8 cellular contexts compared by ENCODE assay signal in genomic region chr19:55546822-55547614, GRCh38. TPM values are rescaled to one million over a fixed set of nuclear protein-coding genes. Genes with fewer than 3 reads are reported as not detected.
DNase-seq lines count a peak whose midpoint lies in the region; ATAC-seq and TF ChIP-seq lines count a peak whose summit lies in the region.

No MANE protein-coding gene starts in this region.

- no peaks in the 10 kb centered on the region for H3K27me3 ChIP-seq in colonic mucosa

- H3K36me3 Mint-ChIP-seq in T-helper 2 cell treated with Interferon-gamma antibody and Interleukin-4, amounts not matched to agents 5 μg/mL and 100 μg/mL, for 36 hours (ENCODE audit: low read depth) = no peaks in the 10 kb centered on the region
- no peaks in the 10 kb centered on the region for H3K36me3 Mint-ChIP-seq in natural killer cell

- peaks cover 40% of the 10 kb centered on the region for H3K27me3 Mint-ChIP-seq in stimulated activated naive CD8-positive, alpha-beta T cell treated with anti-CD3 and anti-CD28 coated beads, Interleukin-15, amount 100 ng/mL, for 72 hours
- H3K27me3 Mint-ChIP-seq in T-helper 2 cell treated with Interferon-gamma antibody and Interleukin-4, amounts not matched to agents 5 μg/mL and 100 μg/mL, for 36 hours (ENCODE audit: low read depth) = peaks cover 5% of the 10 kb centered on the region
- peaks cover 0 to 27% of the 10 kb centered on the region in 2 donors for H3K27me3 Mint-ChIP-seq in natural killer cell (ENCODE audit: low read depth in 2 of 2)

- no peak overlapping the region for H3K4me3 Mint-ChIP-seq in stimulated activated naive CD8-positive, alpha-beta T cell treated with anti-CD3 and anti-CD28 coated beads, Interleukin-15, amount 100 ng/mL, for 72 hours
- H3K4me3 Mint-ChIP-seq in T-helper 2 cell treated with Interferon-gamma antibody and Interleukin-4, amounts not matched to agents 5 μg/mL and 100 μg/mL, for 36 hours = no peak overlapping the region
- no peak overlapping the region for H3K4me3 Mint-ChIP-seq in natural killer cell

- peaks cover 6% of the 10 kb centered on the region for H3K4me1 Mint-ChIP-seq in stimulated activated naive CD8-positive, alpha-beta T cell treated with anti-CD3 and anti-CD28 coated beads, Interleukin-15, amount 100 ng/mL, for 72 hours
- no peaks in the 10 kb centered on the region for H3K4me1 Mint-ChIP-seq in T-helper 2 cell treated with Interferon-gamma antibody and Interleukin-4, amounts not matched to agents 5 μg/mL and 100 μg/mL, for 36 hours (ENCODE audit: low read depth)
- H3K4me1 Mint-ChIP-seq in natural killer cell = no peaks in the 10 kb centered on the region

- DNase-seq in stimulated activated naive CD8-positive, alpha-beta T cell treated with anti-CD3 and anti-CD28 coated beads, Interleukin-15, Interleukin-2, amounts not matched to agents 100 U/mL and 50 U/mL, for 24 hours = peak; percentile 7
- DNase-seq in stimulated activated naive CD8-positive, alpha-beta T cell treated with anti-CD3 and anti-CD28 coated beads, Interleukin-15, amount 100 ng/mL, for 72 hours = no peak
- DNase-seq in colonic mucosa (peak; percentile 46), medulla oblongata (ENCODE audit: extremely low spot score) (peak; percentile 36), NAMALWA (ENCODE audit: low spot score) (no peak), NK-92 (lab: John Stamatoyannopoulos, UW; ENCODE audit: unreplicated experiment) (no peak), natural killer cell (no peak)
- DNase-seq in T-helper 2 cell treated with Interferon-gamma antibody and Interleukin-4, amounts not matched to agents 5 μg/mL and 100 μg/mL, for 36 hours (ENCODE audit: low spot score) = no peak

- TF ChIP-seq CTCF in colonic mucosa (IDR thresholded peaks at IDR 0.05) (no peak), natural killer cell (IDR thresholded peaks at IDR 0.05) (no peak)

- intact Hi-C loops in colonic mucosa (cut with DNase I) = no loop called here
- intact Hi-C loops in natural killer cell (cut with micrococcal nuclease) = no loop called here

- H3K9ac ChIP-seq in colonic mucosa (ENCODE audit: low read depth in 2 of 2, low read length in 2 of 2) = peak overlapping the region in 1 of 2 donors; percentile 35

- no peak overlapping the region for H3K4me3 ChIP-seq in colonic mucosa

- H3K4me1 ChIP-seq in colonic mucosa = no peaks in the 10 kb centered on the region

- H3K27ac Mint-ChIP-seq in stimulated activated naive CD8-positive, alpha-beta T cell treated with anti-CD3 and anti-CD28 coated beads, Interleukin-15, amount 100 ng/mL, for 72 hours = no peak overlapping the region
- no peak overlapping the region for H3K27ac Mint-ChIP-seq in T-helper 2 cell treated with Interferon-gamma antibody and Interleukin-4, amounts not matched to agents 5 μg/mL and 100 μg/mL, for 36 hours
- H3K27ac Mint-ChIP-seq in natural killer cell = no peak overlapping the region

- H3K9me3 Mint-ChIP-seq in stimulated activated naive CD8-positive, alpha-beta T cell treated with anti-CD3 and anti-CD28 coated beads, Interleukin-15, amount 100 ng/mL, for 72 hours = peaks cover 0 to 6% of the 10 kb centered on the region in 2 donors
- H3K9me3 Mint-ChIP-seq in T-helper 2 cell treated with Interferon-gamma antibody and Interleukin-4, amounts not matched to agents 5 μg/mL and 100 μg/mL, for 36 hours = no peaks in the 10 kb centered on the region
- H3K9me3 Mint-ChIP-seq in natural killer cell = no peaks in the 10 kb centered on the region

- no peaks in the 10 kb centered on the region for H3K36me3 ChIP-seq in colonic mucosa

- H3K9me3 ChIP-seq in colonic mucosa = no peaks in the 10 kb centered on the region

- H3K27ac ChIP-seq in colonic mucosa = peak overlapping the region; percentile 53

- ATAC-seq in stimulated activated naive CD8-positive, alpha-beta T cell treated with anti-CD3 and anti-CD28 coated beads, Interleukin-15, Interleukin-2, amounts not matched to agents 100 U/mL and 50 U/mL, for 24 hours = no peak
- ATAC-seq in stimulated activated naive CD8-positive, alpha-beta T cell treated with anti-CD3 and anti-CD28 coated beads, Interleukin-15, amount 100 ng/mL, for 72 hours = no peak
- ATAC-seq in natural killer cell = no peak

RNA-seq across cellular contexts. Expression of gene SBK3, which starts 1.7 kb away (rescaled TPM):
- not detected for total RNA-seq in colonic mucosa
- not detected for total RNA-seq in natural killer cell

RNA-seq across cellular contexts. Expression of gene SBK2, which starts 10.1 kb away (rescaled TPM):
- total RNA-seq in colonic mucosa (not detected), natural killer cell (not detected)

RNA-seq across cellular contexts. Expression of gene ZNF579, which starts 33.6 kb away (rescaled TPM):
- total RNA-seq in colonic mucosa (1 to 10 TPM; 8.0 to 8.7 TPM), natural killer cell (10 to 100 TPM in 1 of 3 donors, 1 to 10 TPM in 2; 8.3 to 11.2 (median 9.5) TPM)

RNA-seq across cellular contexts. Expression of gene FIZ1, which starts 52.3 kb away (rescaled TPM):
- total RNA-seq in colonic mucosa (10 to 100 TPM; 12.2 to 14.5 TPM), natural killer cell (10 to 100 TPM in 2 of 3 donors, 1 to 10 TPM in 1; 8.5 to 18.2 (median 10.3) TPM)

RNA-seq across cellular contexts. Expression of gene ZNF524, which starts 53.1 kb away (rescaled TPM):
- 10 to 100 TPM; 30.4 to 33.9 TPM for total RNA-seq in colonic mucosa
- 10 to 100 TPM in 2 of 3 donors, 1 to 10 TPM in 1; 9.2 to 12.6 (median 12.5) TPM for total RNA-seq in natural killer cell

Comparison
In these comparisons a context has a peak if more than half of its experiments do, and no peak if none do; other contexts are left out.
1. DNase-seq: peak in stimulated activated naive CD8-positive, alpha-beta T cell treated with anti-CD3 and anti-CD28 coated beads, Interleukin-15, Interleukin-2, amounts not matched to agents 100 U/mL and 50 U/mL, for 24 hours (single experiment), colonic mucosa (single experiment) and medulla oblongata (single experiment); none in stimulated activated naive CD8-positive, alpha-beta T cell treated with anti-CD3 and anti-CD28 coated beads, Interleukin-15, amount 100 ng/mL, for 72 hours (0 of 2), T-helper 2 cell treated with Interferon-gamma antibody and Interleukin-4, amounts not matched to agents 5 μg/mL and 100 μg/mL, for 36 hours (single experiment), NAMALWA (single experiment), NK-92 (single experiment) and natural killer cell (single experiment).